Comparison of ENCODE assay signal across 9 cellular contexts in genomic region chr19:54207908-54208783, GRCh38. TPM values are rescaled to one million over a fixed set of nuclear protein-coding genes. Genes with fewer than 3 reads are reported as not detected.
DNase-seq lines count a peak whose midpoint lies in the region; ATAC-seq and TF ChIP-seq lines count a peak whose summit lies in the region.
"Had no signal": no experiment of that assay in that cellular context is flagged by ENCODE, and none has a peak within 500 bp of the region (broad histone marks: within the 10 kb centered on the region; RNA-seq: fewer than 3 reads in every experiment).

No MANE protein-coding gene starts in this region.

- no peaks in the 10 kb centered on the region; the same call in 1 of the 2 replicates for H3K9me3 ChIP-seq in BE2C

- H3K27ac Mint-ChIP-seq in activated CD8-positive, alpha-beta T cell treated with anti-CD3 and anti-CD28 coated beads for 36 hours, result peak overlapping the region; percentile 85

- CTCF ChIA-PET in activated CD8-positive, alpha-beta T cell treated with anti-CD3 and anti-CD28 coated beads for 36 hours (lab: Charles Lee), result interaction anchor here (0.6 to 1.1 kb wide), 4 partner anchors 19 to 183 kb away, joined by 3 to 4 read pairs (median 3); partner anchors contain the start of gene MBOAT7

- peaks cover 72% of the 10 kb centered on the region for H3K36me3 Mint-ChIP-seq in activated CD8-positive, alpha-beta T cell treated with anti-CD3 and anti-CD28 coated beads for 36 hours (ENCODE audit: low read depth)

- H3K4me1 ChIP-seq in KMS-11 (ENCODE audit: low read depth, poor library complexity, severe bottlenecking) (peaks cover 81% of the 10 kb centered on the region), BE2C (peaks cover 32% of the 10 kb centered on the region)

- peak; percentile 49 for ATAC-seq in GM19372 (IDR thresholded peaks at IDR 0.05; ENCODE audit: low read depth, unreplicated experiment)
- ATAC-seq in activated CD8-positive, alpha-beta T cell treated with anti-CD3 and anti-CD28 coated beads for 36 hours, result peak; percentile 6

- H3K9ac ChIP-seq in KMS-11, result no peak overlapping the region

- H3K4me3 ChIP-seq in KMS-11 (IDR thresholded peaks at IDR 0.05; ENCODE audit: insufficient read depth, low read depth, low read length) (no peak overlapping the region), BE2C (ENCODE audit: low read depth, low read length) (no peak overlapping the region)

- H3K4me3 Mint-ChIP-seq in activated CD8-positive, alpha-beta T cell treated with anti-CD3 and anti-CD28 coated beads for 36 hours, result peak overlapping the region; percentile 14

- H3K4me1 Mint-ChIP-seq in activated CD8-positive, alpha-beta T cell treated with anti-CD3 and anti-CD28 coated beads for 36 hours (ENCODE audit: low read depth), result peaks cover 81% of the 10 kb centered on the region

- no peaks in the 10 kb centered on the region for H3K27me3 Mint-ChIP-seq in activated CD8-positive, alpha-beta T cell treated with anti-CD3 and anti-CD28 coated beads for 36 hours

- no peak overlapping the region for H2AFZ ChIP-seq in KMS-11 (ENCODE audit: low read depth)

- peaks cover 31% of the 10 kb centered on the region for H3K79me2 ChIP-seq in KMS-11 (ENCODE audit: insufficient read depth, low read depth)

- TF ChIP-seq CTCF in AG09319 (IDR thresholded peaks at IDR 0.05; ENCODE audit: low read depth, low read length) (no peak), KMS-11 (conservative IDR thresholded peaks at IDR 0.05; ENCODE audit: low read depth, low read length) (no peak), BE2C (IDR thresholded peaks at IDR 0.05; ENCODE audit: low read depth, low read length) (no peak)
- TF ChIP-seq CTCF in activated CD8-positive, alpha-beta T cell treated with anti-CD3 and anti-CD28 coated beads for 36 hours (IDR thresholded peaks at IDR 0.05), result no peak

- peaks cover 21% of the 10 kb centered on the region; the same call in 1 of the 2 replicates for H3K36me3 ChIP-seq in KMS-11 (ENCODE audit: insufficient read depth)
- H3K36me3 ChIP-seq in BE2C, result peaks cover 89% of the 10 kb centered on the region

- H4K20me1 ChIP-seq in KMS-11 (ENCODE audit: insufficient read depth), result peaks cover 42% of the 10 kb centered on the region

- H3K27ac ChIP-seq in KMS-11, result no peak overlapping the region

- no peaks in the 10 kb centered on the region for H3K9me3 Mint-ChIP-seq in activated CD8-positive, alpha-beta T cell treated with anti-CD3 and anti-CD28 coated beads for 36 hours

- intact Hi-C loops in activated CD8-positive, alpha-beta T cell treated with anti-CD3 and anti-CD28 coated beads for 36 hours (cut with micrococcal nuclease), result no loop called here

- POLR2A ChIA-PET in activated CD8-positive, alpha-beta T cell treated with anti-CD3 and anti-CD28 coated beads for 36 hours (lab: Charles Lee), result interaction anchor here (0.6 to 16.5 kb wide), 8 partner anchors 14 to 208 kb away, joined by 3 to 419 read pairs (median 4); partner anchors contain the start of genes LENG1, MBOAT7, PRPF31 and RPS9

- H3K4me2 ChIP-seq in KMS-11, result peak overlapping the region; percentile 56; the same call in 1 of the 2 replicates

- no peaks in the 10 kb centered on the region for H3K27me3 ChIP-seq in KMS-11 (ENCODE audit: insufficient read depth, low read depth)
- no peaks in the 10 kb centered on the region for H3K27me3 ChIP-seq in BE2C

- peak; percentile 73 for DNase-seq in AG09319 (ENCODE audit: extremely low read depth, low read depth)
- DNase-seq in activated CD8-positive, alpha-beta T cell treated with anti-CD3 and anti-CD28 coated beads for 36 hours, result peak; percentile 63
- DNase-seq in fibroblast of peridontal ligament (ENCODE audit: extremely low read depth), result peak; percentile 78
- peak; percentile 80 for DNase-seq in non-pigmented ciliary epithelial cell (ENCODE audit: low read depth)
- no peak for DNase-seq in BE2C
- DNase-seq in NCI-H146 treated with DMSO at 0.1 percent for 48 hours (lab: John Stamatoyannopoulos, UW; ENCODE audit: unreplicated experiment), result no peak

RNA-seq across cellular contexts. Expression of gene RPS9, which starts 7.5 kb away (rescaled TPM):
- 1,000 to 10,000 TPM; 1,921 to 1,931 TPM for total RNA-seq in activated CD8-positive, alpha-beta T cell treated with anti-CD3 and anti-CD28 coated beads for 36 hours
- polyA plus RNA-seq in BE2C (2012; ENCODE audit: insufficient read depth, insufficient read length, low read depth), result 848 TPM

RNA-seq across cellular contexts. Expression of gene LILRB3, which starts 14.7 kb away (rescaled TPM):
- not detected for total RNA-seq in activated CD8-positive, alpha-beta T cell treated with anti-CD3 and anti-CD28 coated beads for 36 hours
- 1.0 TPM for polyA plus RNA-seq in BE2C (2012; ENCODE audit: insufficient read depth, insufficient read length, low read depth)
- polyA plus RNA-seq: neural cell had no signal

RNA-seq across cellular contexts. Expression of gene TSEN34, which starts 17.0 kb away (rescaled TPM):
- 10 to 100 TPM; 12.5 TPM for total RNA-seq in activated CD8-positive, alpha-beta T cell treated with anti-CD3 and anti-CD28 coated beads for 36 hours
- polyA plus RNA-seq in BE2C (2012; ENCODE audit: insufficient read depth, insufficient read length, low read depth), result 27.7 TPM

RNA-seq across cellular contexts. Expression of gene MBOAT7, which starts 18.8 kb away (rescaled TPM):
- total RNA-seq in activated CD8-positive, alpha-beta T cell treated with anti-CD3 and anti-CD28 coated beads for 36 hours, result 10 to 100 TPM; 53.8 to 55.4 TPM
- polyA plus RNA-seq in BE2C (2012; ENCODE audit: insufficient read depth, insufficient read length, low read depth), result 14.1 TPM

RNA-seq across cellular contexts. Expression of gene LILRA6, which starts 34.4 kb away (rescaled TPM):
- not detected for total RNA-seq in activated CD8-positive, alpha-beta T cell treated with anti-CD3 and anti-CD28 coated beads for 36 hours
- not detected for polyA plus RNA-seq in BE2C (2012; ENCODE audit: insufficient read depth, insufficient read length, low read depth)
- polyA plus RNA-seq: neural cell had no signal

Comparison
In these comparisons a context has a peak if more than half of its experiments do, and no peak if none do; other contexts are left out.
1. DNase-seq: peak in AG09319 (single experiment), activated CD8-positive, alpha-beta T cell treated with anti-CD3 and anti-CD28 coated beads for 36 hours (single experiment), fibroblast of peridontal ligament (single experiment) and non-pigmented ciliary epithelial cell (single experiment); none in BE2C (single experiment) and NCI-H146 treated with DMSO at 0.1 percent for 48 hours (single experiment).